ENCODE assay signal across 8 cellular contexts in genomic region chr6:105402090-105402980, GRCh38. TPM values are rescaled to one million over a fixed set of nuclear protein-coding genes. Genes with fewer than 3 reads are reported as not detected.
DNase-seq lines count a peak whose midpoint lies in the region; ATAC-seq and TF ChIP-seq lines count a peak whose summit lies in the region.

No MANE protein-coding gene starts in this region.

- H3K4me3 Mint-ChIP-seq in activated B cell treated with CpG ODN at 0.5 μM for 24 hours = peak overlapping the region; percentile 93
- H3K4me3 Mint-ChIP-seq in endothelial cell (ENCODE audit: unreplicated experiment) = peak overlapping the region; percentile 100
- peak overlapping the region; percentile 92 for H3K4me3 Mint-ChIP-seq in type B pancreatic cell

- H3K9me3 ChIP-seq in HEK293 (ENCODE audit: control insufficient read depth, insufficient read depth, low read depth, low read length) (no peaks in the 10 kb centered on the region), muscle layer of colon (ENCODE audit: low read length) (no peaks in the 10 kb centered on the region)

- H3K27ac Mint-ChIP-seq in activated B cell treated with CpG ODN at 0.5 μM for 24 hours (peak overlapping the region; percentile 68), endothelial cell (ENCODE audit: unreplicated experiment) (peak overlapping the region; percentile 76), type B pancreatic cell (peak overlapping the region; percentile 77)

- H3K4me1 ChIP-seq in HEK293 (ENCODE audit: control insufficient read depth, insufficient read depth, low read length) (0 out of 2 replicates have a peak, but pooled peaks cover 3% of the 10 kb centered on the region), muscle layer of colon (ENCODE audit: insufficient read depth, low read length) (peaks cover 23% of the 10 kb centered on the region)

- peak; percentile 43 for ATAC-seq in activated B cell treated with CpG ODN at 0.5 μM for 24 hours (ENCODE audit: low read depth)

- H3K27me3 ChIP-seq in muscle layer of colon (ENCODE audit: control insufficient read depth in 1 of 2, insufficient read depth in 2 of 2, low read length in 2 of 2) = no peaks in the 10 kb centered on the region

- intact Hi-C loops in activated B cell treated with CpG ODN at 0.5 μM for 24 hours (cut with micrococcal nuclease) = loop anchor here (2.0 to 5.0 kb wide), 2 partner anchors 86 to 545 kb away; partner anchors contain the start of gene HACE1

- H3K36me3 ChIP-seq in HEK293 (ENCODE audit: control insufficient read depth in 2 of 2, insufficient read depth in 1 of 2, low read length in 2 of 2) = peaks cover 0 to under 1% of the 10 kb centered on the region in 2 experiments; a peak in 1 of 3 replicates
- no peaks in the 10 kb centered on the region for H3K36me3 ChIP-seq in muscle layer of colon (ENCODE audit: insufficient read depth, low read length)

- peak overlapping the region; percentile 20 for H3K9ac ChIP-seq in muscle layer of colon (ENCODE audit: low read length)

- H3K27me3 Mint-ChIP-seq in activated B cell treated with CpG ODN at 0.5 μM for 24 hours (peaks cover 6% of the 10 kb centered on the region), endothelial cell (ENCODE audit: unreplicated experiment) (peaks cover 2% of the 10 kb centered on the region), type B pancreatic cell (peaks cover 2% of the 10 kb centered on the region)

- H3K4me3 ChIP-seq in HEK293 (ENCODE audit: low read depth, low read length) (peak overlapping the region; percentile 73), muscle layer of colon (ENCODE audit: low read depth in 1 of 2, low read length in 2 of 2) (peak overlapping the region; percentile 55 to 79)

- DNase-seq in NCI-H748 (lab: John Stamatoyannopoulos, UW; ENCODE audit: unreplicated experiment) (peak; percentile 66), NCI-H748 treated with DMSO at 0.1 percent for 48 hours (lab: John Stamatoyannopoulos, UW) (no peak), M059J (ENCODE audit: low read depth) (peak; percentile 50), activated B cell treated with CpG ODN at 0.5 μM for 24 hours (no peak), endothelial cell (ENCODE audit: low spot score) (peak; percentile 13), type B pancreatic cell (ENCODE audit: extremely low spot score, unreplicated experiment) (no peak)

- peaks cover 37% of the 10 kb centered on the region for H3K4me1 Mint-ChIP-seq in activated B cell treated with CpG ODN at 0.5 μM for 24 hours
- H3K4me1 Mint-ChIP-seq in endothelial cell (ENCODE audit: unreplicated experiment) = peaks cover 43% of the 10 kb centered on the region
- peaks cover 42% of the 10 kb centered on the region for H3K4me1 Mint-ChIP-seq in type B pancreatic cell (ENCODE audit: unreplicated experiment)

- H3K9me3 Mint-ChIP-seq in activated B cell treated with CpG ODN at 0.5 μM for 24 hours (no peaks in the 10 kb centered on the region), endothelial cell (ENCODE audit: unreplicated experiment) (no peaks in the 10 kb centered on the region), type B pancreatic cell (no peaks in the 10 kb centered on the region)

- no peak; the same call in 1 of the 2 replicates for TF ChIP-seq CTCF in HEK293 (tag by site-specific recombination; IDR thresholded peaks at IDR 0.05)
- TF ChIP-seq CTCF in activated B cell treated with CpG ODN at 0.5 μM for 24 hours (IDR thresholded peaks at IDR 0.05) = no peak
- no peak for TF ChIP-seq CTCF in endothelial cell (IDR thresholded peaks at IDR 0.05; ENCODE audit: unreplicated experiment)
- no peak for TF ChIP-seq CTCF in type B pancreatic cell (conservative IDR thresholded peaks at IDR 0.05)

- POLR2A ChIA-PET in HEK293 (lab: Yijun Ruan, JAX) = interaction anchor here (0.8 to 1.3 kb wide), 3 partner anchors 9 to 39 kb away, joined by 3 to 5 read pairs (median 4); no protein-coding TSS in a partner anchor
- POLR2A ChIA-PET in activated B cell treated with CpG ODN at 0.5 μM for 24 hours (lab: Charles Lee) = interaction anchor here (0.7 to 1.1 kb wide), 2 partner anchors 478 to 761 kb away, joined by 3 to 5 read pairs; no protein-coding TSS in a partner anchor

- H3K36me3 Mint-ChIP-seq in activated B cell treated with CpG ODN at 0.5 μM for 24 hours (ENCODE audit: low read depth) (peaks cover 4% of the 10 kb centered on the region), endothelial cell (ENCODE audit: low read depth, unreplicated experiment) (peaks cover 6% of the 10 kb centered on the region), type B pancreatic cell (no peaks in the 10 kb centered on the region)

- CTCF ChIA-PET in HEK293 (lab: Yijun Ruan, JAX) = interaction anchor here (0.5 to 2.1 kb wide), 26 partner anchors 8 to 1224 kb away, joined by 3 to 14 read pairs (median 3); a partner anchor contains a TSS
- CTCF ChIA-PET in activated B cell treated with CpG ODN at 0.5 μM for 24 hours (lab: Charles Lee) = interaction anchor here (1.0 to 1.2 kb wide), 4 partner anchors 312 to 325 kb away, joined by 3 to 13 read pairs (median 4); no protein-coding TSS in a partner anchor

- H3K27ac ChIP-seq in HEK293 (ENCODE audit: extremely low read depth, low read depth, low read length) (peak overlapping the region; percentile 70; the same call in 1 of the 2 replicates), muscle layer of colon (ENCODE audit: low read depth, low read length) (peak overlapping the region; percentile 27)

TF ChIP-seq in HEK293, 187 proteins besides CTCF, POLR2A, EP300 and RAD21 (continues in another document):
- no peak for TF ChIP-seq ZNF544 (tag by site-specific recombination; IDR thresholded peaks at IDR 0.05)
- TF ChIP-seq ZNF670 (tag by site-specific recombination; IDR thresholded peaks at IDR 0.05; ENCODE audit: low read depth) = no peak
- TF ChIP-seq ZBTB26 (tag by site-specific recombination; optimal IDR thresholded peaks at IDR 0.05) = peak; percentile 81
- TF ChIP-seq ZNF121 (tag by site-specific recombination; IDR thresholded peaks at IDR 0.05) = no peak
- TF ChIP-seq KLF9 (tag by site-specific recombination; IDR thresholded peaks at IDR 0.05; ENCODE audit: low read depth) = 0 out of 2 replicates have a peak, but pooled peaks have one; percentile 12
- TF ChIP-seq GLIS1 (tag by site-specific recombination; IDR thresholded peaks at IDR 0.05) = no peak
- no peak for TF ChIP-seq ZNF449 (tag by site-specific recombination; IDR thresholded peaks at IDR 0.05)
- peak; percentile 89 for TF ChIP-seq REST (tag by site-specific recombination; IDR thresholded peaks at IDR 0.05)

RNA-seq across cellular contexts. Expression of gene PREP, which starts 0.5 kb away (rescaled TPM):
- 16.8 and 28.1 TPM in 2 replicates for total RNA-seq in M059J (2014; rRNA removed; shearing (Covaris generic))
- total RNA-seq in activated B cell treated with CpG ODN at 0.5 μM for 24 hours = 31.1 and 31.3 TPM in 2 replicates
- 39.6 TPM for total RNA-seq in endothelial cell (ENCODE audit: unreplicated experiment)
- total RNA-seq in type B pancreatic cell (ENCODE audit: low replicate concordance) = 41.9 and 54.4 TPM in 2 replicates

Comparison
In these comparisons a context has a peak if more than half of its experiments do, and no peak if none do; other contexts are left out.
1. DNase-seq: peak in NCI-H748 (single experiment), M059J (single experiment) and endothelial cell (single experiment); none in NCI-H748 treated with DMSO at 0.1 percent for 48 hours (single experiment), activated B cell treated with CpG ODN at 0.5 μM for 24 hours (single experiment) and type B pancreatic cell (single experiment).
2. Peak in every context shown above with its lines, with median percentiles within 50 percentile points of each other: H3K27ac Mint-ChIP-seq and H3K4me3 Mint-ChIP-seq.